Comparison of ENCODE assay signal across 1 cellular context in genomic region chr3:48464713-48465221, GRCh38.
TF ChIP-seq lines count a peak whose summit lies in the region.

No MANE protein-coding gene starts in this region.

TF ChIP-seq in endothelial cell of umbilical vein, 7 proteins besides CTCF, POLR2A, EP300 and RAD21:
- TF ChIP-seq MAX (IDR thresholded peaks at IDR 0.05; ENCODE audit: insufficient read depth, insufficient read length) (no peak), POLR2AphosphoS5 (IDR thresholded peaks at IDR 0.05; ENCODE audit: insufficient read depth, low read depth, low read length) (no peak), MYC (IDR thresholded peaks at IDR 0.05; ENCODE audit: low read depth, low read length) (no peak), EZH2 (IDR thresholded peaks at IDR 0.05; ENCODE audit: borderline replicate concordance, low read depth, low read length, severe bottlenecking) (no peak), FOS (IDR thresholded peaks at IDR 0.05; ENCODE audit: borderline replicate concordance, insufficient read depth, low read length) (no peak), GATA2 (IDR thresholded peaks at IDR 0.05; ENCODE audit: insufficient read depth, insufficient read length, low read depth, low read length) (no peak), JUN (IDR thresholded peaks at IDR 0.05; ENCODE audit: borderline replicate concordance, insufficient read depth, insufficient read length, low read depth) (no peak)
